In genomic region chr3:143171141-143171651, GRCh38 we compare ENCODE assay signal across 8 cellular contexts. TPM values are rescaled to one million over a fixed set of nuclear protein-coding genes. Genes with fewer than 3 reads are reported as not detected.
DNase-seq lines count a peak whose midpoint lies in the region; ATAC-seq and TF ChIP-seq lines count a peak whose summit lies in the region.

No MANE protein-coding gene starts in this region.

- H3K27ac ChIP-seq in Peyer's patch: peak overlapping the region; percentile 49 to 70 (median 58)
- H3K27ac ChIP-seq in right atrium auricular region: peak overlapping the region; percentile 11 to 18

- H3K4me3 ChIP-seq in Peyer's patch: no peak overlapping the region
- no peak overlapping the region for H3K4me3 ChIP-seq in right atrium auricular region

- TF ChIP-seq POLR2A in Peyer's patch (IDR thresholded peaks at IDR 0.05): no peak

- H3K9me3 ChIP-seq in Peyer's patch (peaks cover 0 to 3% (median 0%) of the 10 kb centered on the region in 4 donors), right atrium auricular region (peaks cover 0 to 17% of the 10 kb centered on the region in 2 donors)

- H3K4me1 ChIP-seq in Peyer's patch (peaks cover 0 to 7% (median 4%) of the 10 kb centered on the region in 4 donors), right atrium auricular region (no peaks in the 10 kb centered on the region)

- H3K36me3 ChIP-seq in Peyer's patch (no peaks in the 10 kb centered on the region), right atrium auricular region (no peaks in the 10 kb centered on the region)

- peak; percentile 87 for ATAC-seq in GM18517 (IDR thresholded peaks at IDR 0.05; ENCODE audit: unreplicated experiment)
- ATAC-seq in HG02763 (IDR thresholded peaks at IDR 0.05; ENCODE audit: unreplicated experiment): peak; percentile 60

- DNase-seq in Peyer's patch (no peak), right atrium auricular region (ENCODE audit: low spot score) (no peak), NCI-H526 (lab: John Stamatoyannopoulos, UW) (no peak), globus pallidus (ENCODE audit: low spot score) (no peak), NCI-H187 (lab: John Stamatoyannopoulos, UW) (no peak)
- DNase-seq in activated CD8-positive, alpha-beta memory T cell treated with anti-CD3 and anti-CD28 coated beads for 24 hours: no peak

- no peak for TF ChIP-seq CTCF in Peyer's patch (IDR thresholded peaks at IDR 0.05)
- no peak for TF ChIP-seq CTCF in right atrium auricular region (IDR thresholded peaks at IDR 0.05)

- H3K27me3 ChIP-seq in Peyer's patch (no peaks in the 10 kb centered on the region), right atrium auricular region (no peaks in the 10 kb centered on the region)

RNA-seq across cellular contexts. Expression of gene CHST2, which starts 51.6 kb away (rescaled TPM):
- 10 to 100 TPM in 1 of 4 donors, 1 to 10 TPM in 3; 2.8 to 20.6 (median 7.9) TPM for total RNA-seq in Peyer's patch
- total RNA-seq in right atrium auricular region: 1 to 10 TPM; 2.3 to 4.8 TPM
